4 cellular contexts compared by ENCODE assay signal in the genomic region with DNA sequence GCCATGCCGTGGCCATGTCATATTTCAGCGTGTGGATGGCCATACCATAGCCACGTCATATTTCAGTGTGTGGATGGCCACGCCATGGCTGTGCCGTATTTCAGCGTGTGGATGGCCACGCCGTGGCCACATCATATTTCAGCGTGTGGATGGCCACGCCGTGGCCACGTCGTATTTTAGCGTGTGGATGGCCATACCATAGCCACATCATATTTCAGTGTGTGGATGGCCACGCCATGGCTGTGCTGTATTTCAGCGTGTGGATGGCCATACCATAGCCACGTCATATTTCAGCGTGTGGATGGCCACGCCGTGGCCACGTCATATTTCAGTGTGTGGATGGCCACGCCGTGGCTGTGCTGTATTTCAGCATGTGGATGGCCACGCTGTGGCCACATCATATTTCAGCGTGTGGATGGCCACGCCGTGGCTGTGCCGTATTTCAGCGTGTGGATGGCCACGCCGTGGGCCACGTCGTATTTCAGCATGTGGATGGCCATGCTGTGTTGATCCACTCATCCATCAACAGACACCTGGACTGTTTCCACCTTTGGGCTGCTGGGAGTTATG. TPM values are rescaled to one million over a fixed set of nuclear protein-coding genes. Genes with fewer than 3 reads are reported as not detected.
"Had no signal": no experiment of that assay in that cellular context is flagged by ENCODE, and none has a peak within 500 bp of the region (broad histone marks: within the 10 kb centered on the region; RNA-seq: fewer than 3 reads in every experiment).

No MANE protein-coding gene starts in this region.

RNA-seq across cellular contexts. Expression of gene C2CD4C, which starts 42.0 kb away (rescaled TPM):
- total RNA-seq: kidney epithelial cell, mononuclear cell, natural killer cell had no signal

RNA-seq across cellular contexts. Expression of gene MADCAM1, which starts 45.3 kb away (rescaled TPM):
- total RNA-seq: mononuclear cell, smooth muscle cell had no signal
- polyA plus RNA-seq: smooth muscle cell had no signal
